1 cellular context compared by ENCODE assay signal in genomic region chr16:87765473-87765775, GRCh38.
A peak's percentile ranks its signal among the peaks of the same experiment; 100 is the strongest.
TF ChIP-seq lines count a peak whose summit lies in the region.

No MANE protein-coding gene starts in this region.

TF ChIP-seq in IMR-90, 13 proteins besides CTCF, POLR2A, EP300 and RAD21 (continued from another document):
- TF ChIP-seq MAZ (IDR thresholded peaks at IDR 0.05; ENCODE audit: borderline replicate concordance, low read depth, low read length) (0 out of 2 replicates have a peak, but pooled peaks have one; percentile 20), FOS (IDR thresholded peaks at IDR 0.05; ENCODE audit: low read depth, low read length) (no peak)
